Comparison of ENCODE assay signal across 30 cellular contexts in genomic region chr10:30870926-30871325, GRCh38.
"Had no signal": no experiment of that assay in that cellular context is flagged by ENCODE, and none has a peak within 500 bp of the region (broad histone marks: within the 10 kb centered on the region; RNA-seq: fewer than 3 reads in every experiment).

No MANE protein-coding gene starts in this region.

- H3K27me3 ChIP-seq: body of pancreas, cardiac muscle cell, heart right ventricle, neutrophil, tibial nerve had no signal

- H3K9me3 Mint-ChIP-seq: activated B cell treated with CpG ODN at 0.5 μM for 24 hours; activated CD8-positive, alpha-beta T cell treated with anti-CD3 and anti-CD28 coated beads for 36 hours; activated naive CD4-positive, alpha-beta T cell treated with anti-CD3 and anti-CD28 coated beads, Interleukin-2, amount 50 U/mL, for 72 hours; activated T-helper 2 cell treated with anti-CD3 and anti-CD28 coated beads, Interferon-gamma antibody, Interleukin-2, Interleukin-4, amounts not matched to agents 10 μg/mL and 5 μg/mL and 100 μg/mL, durations not matched to agents 14 hours and 24 hours and 36 hours; stimulated activated memory B cell treated with anti-CD40 and anti-IgM and Interleukin-4, amounts not matched to agents 10 μg/mL and 1 μg/mL and 100 μg/mL, for 72 hours; stimulated activated naive CD8-positive, alpha-beta T cell treated with anti-CD3 and anti-CD28 coated beads, Interleukin-15, amount 100 ng/mL, for 72 hours; T-helper 2 cell treated with Interferon-gamma antibody and Interleukin-4, amounts not matched to agents 5 μg/mL and 100 μg/mL, for 36 hours had no signal

- H3K9me3 ChIP-seq: body of pancreas, heart right ventricle, lower lobe of right lung, neutrophil, tibial nerve had no signal

- H3K36me3 ChIP-seq: cardiac muscle cell had no signal

- DNase-seq: activated B cell treated with CpG ODN at 0.5 μM for 24 hours; activated CD4-positive, alpha-beta T cell treated with anti-CD3 and anti-CD28 coated beads, Interleukin-2, amount 50 U/mL, for 1 hour; activated CD8-positive, alpha-beta T cell treated with anti-CD3 and anti-CD28 coated beads for 36 hours; activated naive CD4-positive, alpha-beta T cell; activated T-cell treated with anti-CD3 and anti-CD28 coated beads, Interleukin-2, amount 50 U/mL, for 48 hours; anterior cingulate cortex; body of pancreas; foreskin melanocyte; heart right ventricle; lower lobe of right lung; mesenchymal stem cell; nephron progenitor cell; retina; stimulated activated CD4-positive, alpha-beta T cell treated with anti-CD3 and anti-CD28 coated beads, Interleukin-1b, Interleukin-23, amount 100 ng/mL, for 48 hours; stimulated activated CD4-positive, alpha-beta T cell treated with anti-CD3 and anti-CD28 coated beads, Interleukin-4, amount 100 ng/mL, for 4 hours; stimulated activated CD8-positive, alpha-beta memory T cell treated with anti-CD3 and anti-CD28 coated beads, Interleukin-4, amount 100 ng/mL, for 48 hours; stimulated activated naive CD8-positive, alpha-beta T cell treated with anti-CD3 and anti-CD28 coated beads, Interleukin-15, amount 100 ng/mL, for 72 hours; T-helper 1 cell had no signal

- H3K27ac Mint-ChIP-seq: activated B cell treated with CpG ODN at 0.5 μM for 24 hours; activated CD8-positive, alpha-beta T cell treated with anti-CD3 and anti-CD28 coated beads for 36 hours; activated naive CD4-positive, alpha-beta T cell treated with anti-CD3 and anti-CD28 coated beads, Interleukin-2, amount 50 U/mL, for 72 hours; activated T-helper 2 cell treated with anti-CD3 and anti-CD28 coated beads, Interferon-gamma antibody, Interleukin-2, Interleukin-4, amounts not matched to agents 10 μg/mL and 5 μg/mL and 100 μg/mL, durations not matched to agents 14 hours and 24 hours and 36 hours; nephron progenitor cell; progenitor cell of endocrine pancreas; stimulated activated memory B cell treated with anti-CD40 and anti-IgM and Interleukin-4, amounts not matched to agents 10 μg/mL and 1 μg/mL and 100 μg/mL, for 72 hours; stimulated activated naive CD8-positive, alpha-beta T cell treated with anti-CD3 and anti-CD28 coated beads, Interleukin-15, amount 100 ng/mL, for 72 hours; T-helper 2 cell treated with Interferon-gamma antibody and Interleukin-4, amounts not matched to agents 5 μg/mL and 100 μg/mL, for 36 hours had no signal

- H3K27me3 Mint-ChIP-seq: activated B cell treated with CpG ODN at 0.5 μM for 24 hours; activated CD8-positive, alpha-beta T cell treated with anti-CD3 and anti-CD28 coated beads for 36 hours; progenitor cell of endocrine pancreas; stimulated activated memory B cell treated with anti-CD40 and anti-IgM and Interleukin-4, amounts not matched to agents 10 μg/mL and 1 μg/mL and 100 μg/mL, for 72 hours; stimulated activated naive CD8-positive, alpha-beta T cell treated with anti-CD3 and anti-CD28 coated beads, Interleukin-15, amount 100 ng/mL, for 72 hours had no signal

- H3K36me3 Mint-ChIP-seq: activated naive CD4-positive, alpha-beta T cell treated with anti-CD3 and anti-CD28 coated beads, Interleukin-2, amount 50 U/mL, for 72 hours had no signal

- H3K4me3 Mint-ChIP-seq: activated B cell treated with CpG ODN at 0.5 μM for 24 hours; activated CD8-positive, alpha-beta T cell treated with anti-CD3 and anti-CD28 coated beads for 36 hours; nephron progenitor cell; stimulated activated memory B cell treated with anti-CD40 and anti-IgM and Interleukin-4, amounts not matched to agents 10 μg/mL and 1 μg/mL and 100 μg/mL, for 72 hours; stimulated activated naive CD8-positive, alpha-beta T cell treated with anti-CD3 and anti-CD28 coated beads, Interleukin-15, amount 100 ng/mL, for 72 hours; T-helper 2 cell treated with Interferon-gamma antibody and Interleukin-4, amounts not matched to agents 5 μg/mL and 100 μg/mL, for 36 hours had no signal

- H3K27ac ChIP-seq: body of pancreas, cardiac muscle cell, coronary artery, heart right ventricle, lower lobe of right lung, neutrophil, tibial nerve had no signal

- ATAC-seq: activated CD8-positive, alpha-beta T cell treated with anti-CD3 and anti-CD28 coated beads for 36 hours; activated naive CD4-positive, alpha-beta T cell treated with anti-CD3 and anti-CD28 coated beads, Interleukin-2, amount 50 U/mL, for 72 hours; body of pancreas; esophagus mucosa; heart right ventricle; lower lobe of right lung; sciatic nerve; stimulated activated memory B cell treated with anti-CD40 and anti-IgM and Interleukin-4, amounts not matched to agents 10 μg/mL and 1 μg/mL and 100 μg/mL, for 72 hours; stimulated activated naive CD8-positive, alpha-beta T cell treated with anti-CD3 and anti-CD28 coated beads, Interleukin-15, amount 100 ng/mL, for 72 hours had no signal

- H3K4me3 ChIP-seq: body of pancreas, cardiac muscle cell, coronary artery, heart right ventricle, lower lobe of right lung, smooth muscle cell, tibial nerve had no signal

- H3K4me1 ChIP-seq: body of pancreas, lower lobe of right lung, tibial nerve had no signal

- H3K4me1 Mint-ChIP-seq: activated B cell treated with CpG ODN at 0.5 μM for 24 hours; nephron progenitor cell; stimulated activated memory B cell treated with anti-CD40 and anti-IgM and Interleukin-4, amounts not matched to agents 10 μg/mL and 1 μg/mL and 100 μg/mL, for 72 hours; stimulated activated naive CD8-positive, alpha-beta T cell treated with anti-CD3 and anti-CD28 coated beads, Interleukin-15, amount 100 ng/mL, for 72 hours had no signal
